In the genomic region with DNA sequence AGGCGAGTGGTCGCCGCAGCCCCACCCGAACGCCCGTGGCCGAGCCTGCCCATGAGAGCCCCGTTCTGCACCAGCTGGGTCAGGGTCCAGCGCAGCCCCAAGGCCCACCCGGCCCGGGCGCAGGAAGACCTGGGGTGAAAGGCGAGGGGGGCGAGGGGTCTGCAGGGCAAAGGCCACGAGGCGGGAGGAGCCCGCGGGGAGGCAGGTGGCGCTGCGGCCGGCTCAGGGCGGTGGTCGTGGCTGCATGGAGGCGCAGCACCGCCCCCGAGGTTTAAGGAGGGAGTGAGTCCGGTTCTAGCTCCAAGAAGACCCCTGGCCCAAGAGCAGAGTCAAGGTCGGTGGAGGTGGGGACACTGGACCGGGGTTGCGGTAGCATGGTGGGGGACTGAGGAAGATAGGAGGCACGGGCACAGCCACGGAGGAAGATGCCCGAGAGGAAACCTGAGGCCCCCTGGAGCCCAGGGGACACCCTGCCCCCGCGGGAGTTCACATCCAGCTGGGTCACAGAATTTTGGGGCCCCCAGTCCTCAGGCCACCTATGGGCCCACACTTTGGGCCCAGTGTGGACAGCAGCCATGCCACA, we compare ENCODE assay signal across 8 cellular contexts. TPM values are rescaled to one million over a fixed set of nuclear protein-coding genes. Genes with fewer than 3 reads are reported as not detected.
DNase-seq lines count a peak whose midpoint lies in the region; ATAC-seq lines count a peak whose summit lies in the region.

No MANE protein-coding gene starts in this region.

- intact Hi-C loops in activated CD4-positive, alpha-beta T cell treated with anti-CD3 and anti-CD28 coated beads for 36 hours (cut with DNase I, micrococcal nuclease), result loop anchor here in 1 of 2 experiments (1.0 to 2.0 kb wide), 6 partner anchors 19 to 229 kb away; a partner anchor contains a TSS
- intact Hi-C loops in head of caudate nucleus (cut with DNase I), result no loop called here

- H3K4me1 Mint-ChIP-seq in activated CD4-positive, alpha-beta T cell treated with anti-CD3 and anti-CD28 coated beads for 36 hours, result peaks cover 19% of the 10 kb centered on the region
- peaks cover 7% of the 10 kb centered on the region for H3K4me1 Mint-ChIP-seq in activated naive CD8-positive, alpha-beta T cell treated with anti-CD3 and anti-CD28 coated beads, Interleukin-2, amount 10 ng/mL, durations not matched to agents 7 days and 5 days
- H3K4me1 Mint-ChIP-seq in immature natural killer cell, result peaks cover 0 to 23% of the 10 kb centered on the region in 2 donors

- POLR2A ChIA-PET in activated CD4-positive, alpha-beta T cell treated with anti-CD3 and anti-CD28 coated beads for 36 hours (lab: Charles Lee), result interaction anchor here (0.6 to 0.8 kb wide), 2 partner anchors 43 to 65 kb away, joined by 3 read pairs; no protein-coding TSS in a partner anchor
- POLR2A ChIA-PET in activated naive CD8-positive, alpha-beta T cell treated with anti-CD3 and anti-CD28 coated beads, Interleukin-2, amount 10 ng/mL, durations not matched to agents 7 days and 5 days (lab: Charles Lee), result interaction anchor here (1.0 to 3.4 kb wide), 12 partner anchors 9 to 369 kb away, joined by 3 to 26 read pairs (median 6); a partner anchor contains a TSS

- H3K36me3 Mint-ChIP-seq in activated CD4-positive, alpha-beta T cell treated with anti-CD3 and anti-CD28 coated beads for 36 hours (ENCODE audit: low read depth), result peaks cover 11% of the 10 kb centered on the region
- H3K36me3 Mint-ChIP-seq in activated naive CD8-positive, alpha-beta T cell treated with anti-CD3 and anti-CD28 coated beads, Interleukin-2, amount 10 ng/mL, durations not matched to agents 7 days and 5 days, result peaks cover 2% of the 10 kb centered on the region
- H3K36me3 Mint-ChIP-seq in immature natural killer cell, result no peaks in the 10 kb centered on the region

- no peaks in the 10 kb centered on the region for H3K9me3 Mint-ChIP-seq in activated CD4-positive, alpha-beta T cell treated with anti-CD3 and anti-CD28 coated beads for 36 hours (ENCODE audit: low read depth)
- no peaks in the 10 kb centered on the region for H3K9me3 Mint-ChIP-seq in activated naive CD8-positive, alpha-beta T cell treated with anti-CD3 and anti-CD28 coated beads, Interleukin-2, amount 10 ng/mL, durations not matched to agents 7 days and 5 days
- H3K9me3 Mint-ChIP-seq in immature natural killer cell, result no peaks in the 10 kb centered on the region

- H3K27me3 Mint-ChIP-seq in activated CD4-positive, alpha-beta T cell treated with anti-CD3 and anti-CD28 coated beads for 36 hours, result no peaks in the 10 kb centered on the region
- H3K27me3 Mint-ChIP-seq in activated naive CD8-positive, alpha-beta T cell treated with anti-CD3 and anti-CD28 coated beads, Interleukin-2, amount 10 ng/mL, durations not matched to agents 7 days and 5 days, result no peaks in the 10 kb centered on the region
- peaks cover 2 to 9% (median 2%) of the 10 kb centered on the region in 3 donors for H3K27me3 Mint-ChIP-seq in immature natural killer cell (ENCODE audit: low read depth in 3 of 3)

- ATAC-seq in activated CD4-positive, alpha-beta T cell treated with anti-CD3 and anti-CD28 coated beads for 36 hours, result no peak
- ATAC-seq in activated naive CD8-positive, alpha-beta T cell treated with anti-CD3 and anti-CD28 coated beads, Interleukin-2, amount 10 ng/mL, durations not matched to agents 7 days and 5 days (ENCODE audit: low read depth), result no peak

- DNase-seq in activated CD4-positive, alpha-beta T cell treated with anti-CD3 and anti-CD28 coated beads for 36 hours, result no peak
- no peak for DNase-seq in activated CD4-positive, alpha-beta T cell treated with anti-CD3 and anti-CD28 coated beads, Interleukin-2, amount 50 U/mL, for 1 hour
- no peak for DNase-seq in activated naive CD8-positive, alpha-beta T cell treated with anti-CD3 and anti-CD28 coated beads, Interleukin-2, amount 10 ng/mL, durations not matched to agents 7 days and 5 days
- DNase-seq in immature natural killer cell (no peak), head of caudate nucleus (no peak), KG1 (lab: John Stamatoyannopoulos, UW) (no peak), NCI-H2227 (lab: John Stamatoyannopoulos, UW; ENCODE audit: unreplicated experiment) (no peak)

- no peak overlapping the region for H3K27ac Mint-ChIP-seq in activated CD4-positive, alpha-beta T cell treated with anti-CD3 and anti-CD28 coated beads for 36 hours
- H3K27ac Mint-ChIP-seq in activated naive CD8-positive, alpha-beta T cell treated with anti-CD3 and anti-CD28 coated beads, Interleukin-2, amount 10 ng/mL, durations not matched to agents 7 days and 5 days, result no peak overlapping the region
- H3K27ac Mint-ChIP-seq in immature natural killer cell, result peak overlapping the region in 3 of 6 donors; percentile 27 to 74 (median 69)

- H3K27ac ChIP-seq in temporal lobe (ENCODE audit: low read depth, low read length), result peak overlapping the region; percentile 27

- CTCF ChIA-PET in activated CD4-positive, alpha-beta T cell treated with anti-CD3 and anti-CD28 coated beads for 36 hours (lab: Charles Lee), result interaction anchor here (0.7 to 1.9 kb wide), 7 partner anchors 10 to 290 kb away, joined by 3 to 12 read pairs (median 4); a partner anchor contains a TSS

- H3K4me3 Mint-ChIP-seq in activated CD4-positive, alpha-beta T cell treated with anti-CD3 and anti-CD28 coated beads for 36 hours, result peak overlapping the region; percentile 12
- peak overlapping the region; percentile 42 for H3K4me3 Mint-ChIP-seq in activated naive CD8-positive, alpha-beta T cell treated with anti-CD3 and anti-CD28 coated beads, Interleukin-2, amount 10 ng/mL, durations not matched to agents 7 days and 5 days
- H3K4me3 Mint-ChIP-seq in immature natural killer cell, result peak overlapping the region; percentile 40 to 69 (median 58)

RNA-seq across cellular contexts. Expression of a gene that starts 0.5 kb away (rescaled TPM):
- total RNA-seq in activated CD4-positive, alpha-beta T cell treated with anti-CD3 and anti-CD28 coated beads for 36 hours, result 10 to 100 TPM; 33.5 to 41.5 TPM
- 100 to 1,000 TPM in 1 of 2 experiments, 10 to 100 TPM in 1; 99.1 to 111 TPM for total RNA-seq in activated naive CD8-positive, alpha-beta T cell treated with anti-CD3 and anti-CD28 coated beads, Interleukin-2, amount 10 ng/mL, durations not matched to agents 7 days and 5 days
- polyA plus RNA-seq in immature natural killer cell, result 10 to 100 TPM in 2 of 3 donors, 1 to 10 TPM in 1; 10.0 to 13.4 (median 11.2) TPM
- total RNA-seq in temporal lobe, result 20.9 TPM

RNA-seq across cellular contexts. Expression of a gene that starts 6.7 kb away (rescaled TPM):
- total RNA-seq in activated CD4-positive, alpha-beta T cell treated with anti-CD3 and anti-CD28 coated beads for 36 hours, result 10 to 100 TPM; 42.2 to 49.2 TPM
- 10 to 100 TPM; 92.2 to 94.5 TPM for total RNA-seq in activated naive CD8-positive, alpha-beta T cell treated with anti-CD3 and anti-CD28 coated beads, Interleukin-2, amount 10 ng/mL, durations not matched to agents 7 days and 5 days
- polyA plus RNA-seq in immature natural killer cell, result 10 to 100 TPM in 2 of 3 donors, 1 to 10 TPM in 1; 5.2 to 18.0 (median 12.4) TPM
- total RNA-seq in temporal lobe, result 29.3 TPM

RNA-seq across cellular contexts. Expression of a gene that starts 9.9 kb away (rescaled TPM):
- 1 to 10 TPM; 5.4 to 8.1 TPM for total RNA-seq in activated CD4-positive, alpha-beta T cell treated with anti-CD3 and anti-CD28 coated beads for 36 hours
- 1 to 10 TPM; 3.1 to 3.6 TPM for total RNA-seq in activated naive CD8-positive, alpha-beta T cell treated with anti-CD3 and anti-CD28 coated beads, Interleukin-2, amount 10 ng/mL, durations not matched to agents 7 days and 5 days
- under 1 TPM in 2 of 3 donors, not detected in 1; 0.13 to 0.31 TPM for polyA plus RNA-seq in immature natural killer cell
- 11.6 TPM for total RNA-seq in temporal lobe

RNA-seq across cellular contexts. Expression of a gene that starts 18.6 kb away (rescaled TPM):
- 10 to 100 TPM; 11.6 to 13.6 TPM for total RNA-seq in activated CD4-positive, alpha-beta T cell treated with anti-CD3 and anti-CD28 coated beads for 36 hours
- total RNA-seq in activated naive CD8-positive, alpha-beta T cell treated with anti-CD3 and anti-CD28 coated beads, Interleukin-2, amount 10 ng/mL, durations not matched to agents 7 days and 5 days, result 1 to 10 TPM; 7.9 to 8.5 TPM
- under 1 TPM in 2 of 3 donors, not detected in 1; 0.12 to 0.22 TPM for polyA plus RNA-seq in immature natural killer cell
- 16.0 TPM for total RNA-seq in temporal lobe

RNA-seq across cellular contexts. Expression of a gene that starts 50.8 kb away (rescaled TPM):
- 10 to 100 TPM; 14.4 to 18.3 TPM for total RNA-seq in activated CD4-positive, alpha-beta T cell treated with anti-CD3 and anti-CD28 coated beads for 36 hours
- 10 to 100 TPM; 27.9 to 33.3 TPM for total RNA-seq in activated naive CD8-positive, alpha-beta T cell treated with anti-CD3 and anti-CD28 coated beads, Interleukin-2, amount 10 ng/mL, durations not matched to agents 7 days and 5 days
- polyA plus RNA-seq in immature natural killer cell, result 1 to 10 TPM; 2.6 to 5.7 (median 3.6) TPM
- 10.3 TPM for total RNA-seq in temporal lobe
